ENCODE assay signal across 1 cellular context in the genomic region with DNA sequence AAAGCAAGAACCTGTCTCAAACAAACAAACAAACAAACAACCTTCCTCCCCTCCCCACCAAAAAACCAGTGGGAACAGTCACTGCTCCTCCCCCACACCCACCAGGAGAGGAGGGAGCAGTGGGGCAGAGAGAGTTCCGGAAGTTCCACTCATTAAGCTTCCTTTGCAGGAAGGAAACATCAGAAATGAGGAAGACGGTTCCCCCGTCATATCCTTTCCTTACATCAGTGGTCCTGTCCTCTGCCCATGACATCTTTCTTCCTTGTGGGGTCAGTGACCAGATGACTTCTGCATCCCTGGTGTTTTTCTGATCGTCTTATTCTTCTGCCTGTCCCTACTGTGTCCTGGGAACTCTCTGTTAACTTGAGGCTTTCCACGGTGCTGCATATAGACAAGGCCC.
TF ChIP-seq lines count a peak whose summit lies in the region.

No MANE protein-coding gene starts in this region.

TF ChIP-seq in H1, 55 proteins besides CTCF, POLR2A, EP300 and RAD21:
- TF ChIP-seq JUND (IDR thresholded peaks at IDR 0.05; ENCODE audit: low read length) (no peak), E2F6 (IDR thresholded peaks at IDR 0.05) (no peak), TEAD4 (IDR thresholded peaks at IDR 0.05; ENCODE audit: low read depth, low read length) (no peak), ATF2 (IDR thresholded peaks at IDR 0.05; ENCODE audit: low read length) (no peak), CHD1 (IDR thresholded peaks at IDR 0.05; ENCODE audit: low read depth, low read length) (no peak), ASH2L (IDR thresholded peaks at IDR 0.05; ENCODE audit: low read length) (no peak), CBX5 (IDR thresholded peaks at IDR 0.05; ENCODE audit: low read depth, low read length) (no peak), KDM4A (IDR thresholded peaks at IDR 0.05; ENCODE audit: low read depth, low read length, severe bottlenecking) (no peak), YY1 (IDR thresholded peaks at IDR 0.05; ENCODE audit: low read depth, low read length) (no peak), GTF2F1 (IDR thresholded peaks at IDR 0.05; ENCODE audit: borderline replicate concordance, low read depth, low read length) (no peak)
